ENCODE assay signal across 1 cellular context in the genomic region with DNA sequence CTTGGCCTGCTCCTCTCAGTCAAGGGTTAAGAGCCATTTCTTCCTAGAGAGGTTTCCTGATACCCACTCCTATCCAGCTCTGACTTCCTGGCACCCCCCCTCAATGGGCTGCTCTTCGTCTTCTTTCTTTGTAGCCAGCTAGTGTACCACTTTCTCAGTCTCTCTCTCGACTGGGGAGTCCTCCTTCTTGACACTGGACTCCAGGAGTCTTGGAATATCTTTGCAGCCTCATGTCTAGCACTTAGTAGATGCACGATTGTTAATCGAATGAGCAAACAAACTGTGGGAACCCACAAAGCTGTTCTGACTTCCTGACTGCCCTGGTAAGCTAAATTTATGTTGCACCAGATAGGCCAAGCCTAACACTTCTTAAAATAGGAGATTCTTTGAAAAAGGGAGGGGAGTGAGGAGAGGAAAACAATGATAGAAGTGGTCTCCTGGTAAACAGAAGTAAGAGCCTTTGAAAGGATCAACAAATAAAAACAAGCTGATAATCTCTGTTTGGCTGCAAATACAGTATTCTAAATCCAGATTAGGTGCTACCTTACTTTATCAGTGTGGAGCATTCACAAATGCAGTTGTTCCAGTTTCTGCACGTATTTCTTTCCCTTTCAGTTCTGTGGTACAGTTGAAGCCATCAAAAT.
TF ChIP-seq lines count a peak whose summit lies in the region.

No MANE protein-coding gene starts in this region.

TF ChIP-seq in WTC11, 78 proteins besides CTCF, POLR2A, EP300 and RAD21 (continued from another document):
- TF ChIP-seq, protein P1, sequence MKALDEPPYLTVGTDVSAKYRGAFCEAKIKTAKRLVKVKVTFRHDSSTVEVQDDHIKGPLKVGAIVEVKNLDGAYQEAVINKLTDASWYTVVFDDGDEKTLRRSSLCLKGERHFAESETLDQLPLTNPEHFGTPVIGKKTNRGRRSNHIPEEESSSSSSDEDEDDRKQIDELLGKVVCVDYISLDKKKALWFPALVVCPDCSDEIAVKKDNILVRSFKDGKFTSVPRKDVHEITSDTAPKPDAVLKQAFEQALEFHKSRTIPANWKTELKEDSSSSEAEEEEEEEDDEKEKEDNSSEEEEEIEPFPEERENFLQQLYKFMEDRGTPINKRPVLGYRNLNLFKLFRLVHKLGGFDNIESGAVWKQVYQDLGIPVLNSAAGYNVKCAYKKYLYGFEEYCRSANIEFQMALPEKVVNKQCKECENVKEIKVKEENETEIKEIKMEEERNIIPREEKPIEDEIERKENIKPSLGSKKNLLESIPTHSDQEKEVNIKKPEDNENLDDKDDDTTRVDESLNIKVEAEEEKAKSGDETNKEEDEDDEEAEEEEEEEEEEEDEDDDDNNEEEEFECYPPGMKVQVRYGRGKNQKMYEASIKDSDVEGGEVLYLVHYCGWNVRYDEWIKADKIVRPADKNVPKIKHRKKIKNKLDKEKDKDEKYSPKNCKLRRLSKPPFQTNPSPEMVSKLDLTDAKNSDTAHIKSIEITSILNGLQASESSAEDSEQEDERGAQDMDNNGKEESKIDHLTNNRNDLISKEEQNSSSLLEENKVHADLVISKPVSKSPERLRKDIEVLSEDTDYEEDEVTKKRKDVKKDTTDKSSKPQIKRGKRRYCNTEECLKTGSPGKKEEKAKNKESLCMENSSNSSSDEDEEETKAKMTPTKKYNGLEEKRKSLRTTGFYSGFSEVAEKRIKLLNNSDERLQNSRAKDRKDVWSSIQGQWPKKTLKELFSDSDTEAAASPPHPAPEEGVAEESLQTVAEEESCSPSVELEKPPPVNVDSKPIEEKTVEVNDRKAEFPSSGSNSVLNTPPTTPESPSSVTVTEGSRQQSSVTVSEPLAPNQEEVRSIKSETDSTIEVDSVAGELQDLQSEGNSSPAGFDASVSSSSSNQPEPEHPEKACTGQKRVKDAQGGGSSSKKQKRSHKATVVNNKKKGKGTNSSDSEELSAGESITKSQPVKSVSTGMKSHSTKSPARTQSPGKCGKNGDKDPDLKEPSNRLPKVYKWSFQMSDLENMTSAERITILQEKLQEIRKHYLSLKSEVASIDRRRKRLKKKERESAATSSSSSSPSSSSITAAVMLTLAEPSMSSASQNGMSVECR (CRISPR knock-in tag; IDR thresholded peaks at IDR 0.05; ENCODE audit: borderline replicate concordance): no peak
